1 cellular context compared by ENCODE assay signal in the genomic region with DNA sequence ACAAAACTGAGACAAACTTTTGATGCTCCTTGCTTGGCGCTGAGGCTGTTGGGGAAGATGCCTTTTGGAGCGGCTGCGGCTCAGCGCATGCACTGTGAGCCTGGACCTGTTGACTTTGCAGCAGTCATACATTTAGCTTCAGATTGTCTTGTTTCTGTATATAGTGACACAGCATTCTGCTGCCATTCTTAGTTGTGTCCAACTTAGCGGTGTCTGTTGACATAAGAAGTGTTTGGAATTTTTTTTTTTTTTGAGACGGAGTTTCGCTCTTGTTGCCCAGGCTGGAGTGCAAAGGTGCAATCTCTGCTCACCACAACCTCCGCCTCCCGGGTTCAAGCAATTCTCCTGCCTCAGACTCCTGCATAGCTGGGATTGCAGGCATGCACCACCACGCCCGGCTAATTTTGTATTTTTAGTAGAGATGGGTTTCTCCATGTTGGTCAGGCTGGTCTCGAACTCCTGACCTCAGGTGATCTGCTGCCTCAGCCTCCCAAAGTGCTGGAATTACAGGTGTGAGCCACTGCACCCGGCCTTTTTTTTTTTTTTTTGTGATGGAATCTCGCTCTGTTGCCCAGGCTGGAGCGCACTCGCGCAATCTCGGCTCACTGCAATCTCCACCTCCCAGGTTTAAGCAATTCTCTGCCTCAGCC.
A peak's percentile ranks its signal among the peaks of the same experiment; 100 is the strongest.
TF ChIP-seq lines count a peak whose summit lies in the region.
"Not testable (repeated sequence)": the region's sequence is repeated elsewhere in the genome, so short reads cannot be mapped to it uniquely, and the experiment has no call there.

No MANE protein-coding gene starts in this region.

TF ChIP-seq in HepG2, 621 proteins besides CTCF, POLR2A, EP300 and RAD21 (continued from another document and continues in another):
- TF ChIP-seq, protein P1, sequence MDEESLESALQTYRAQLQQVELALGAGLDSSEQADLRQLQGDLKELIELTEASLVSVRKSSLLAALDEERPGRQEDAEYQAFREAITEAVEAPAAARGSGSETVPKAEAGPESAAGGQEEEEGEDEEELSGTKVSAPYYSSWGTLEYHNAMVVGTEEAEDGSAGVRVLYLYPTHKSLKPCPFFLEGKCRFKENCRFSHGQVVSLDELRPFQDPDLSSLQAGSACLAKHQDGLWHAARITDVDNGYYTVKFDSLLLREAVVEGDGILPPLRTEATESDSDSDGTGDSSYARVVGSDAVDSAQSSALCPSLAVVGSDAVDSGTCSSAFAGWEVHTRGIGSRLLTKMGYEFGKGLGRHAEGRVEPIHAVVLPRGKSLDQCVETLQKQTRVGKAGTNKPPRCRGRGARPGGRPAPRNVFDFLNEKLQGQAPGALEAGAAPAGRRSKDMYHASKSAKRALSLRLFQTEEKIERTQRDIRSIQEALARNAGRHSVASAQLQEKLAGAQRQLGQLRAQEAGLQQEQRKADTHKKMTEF (CRISPR knock-in tag; IDR thresholded peaks at IDR 0.05) = peak; percentile 78
- TF ChIP-seq, protein P2, sequence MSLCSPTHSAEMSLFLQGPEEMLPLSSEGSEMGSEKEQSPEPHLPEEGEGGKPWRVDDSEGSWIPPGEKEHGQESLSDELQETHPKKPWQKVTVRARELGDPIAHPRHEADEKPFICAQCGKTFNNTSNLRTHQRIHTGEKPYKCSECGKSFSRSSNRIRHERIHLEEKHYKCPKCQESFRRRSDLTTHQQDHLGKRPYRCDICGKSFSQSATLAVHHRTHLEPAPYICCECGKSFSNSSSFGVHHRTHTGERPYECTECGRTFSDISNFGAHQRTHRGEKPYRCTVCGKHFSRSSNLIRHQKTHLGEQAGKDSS (CRISPR knock-in tag; IDR thresholded peaks at IDR 0.05; ENCODE audit: borderline replicate concordance, low read depth) = peak; percentile 91; the same call in 1 of the 2 replicates
- TF ChIP-seq, protein P3, sequence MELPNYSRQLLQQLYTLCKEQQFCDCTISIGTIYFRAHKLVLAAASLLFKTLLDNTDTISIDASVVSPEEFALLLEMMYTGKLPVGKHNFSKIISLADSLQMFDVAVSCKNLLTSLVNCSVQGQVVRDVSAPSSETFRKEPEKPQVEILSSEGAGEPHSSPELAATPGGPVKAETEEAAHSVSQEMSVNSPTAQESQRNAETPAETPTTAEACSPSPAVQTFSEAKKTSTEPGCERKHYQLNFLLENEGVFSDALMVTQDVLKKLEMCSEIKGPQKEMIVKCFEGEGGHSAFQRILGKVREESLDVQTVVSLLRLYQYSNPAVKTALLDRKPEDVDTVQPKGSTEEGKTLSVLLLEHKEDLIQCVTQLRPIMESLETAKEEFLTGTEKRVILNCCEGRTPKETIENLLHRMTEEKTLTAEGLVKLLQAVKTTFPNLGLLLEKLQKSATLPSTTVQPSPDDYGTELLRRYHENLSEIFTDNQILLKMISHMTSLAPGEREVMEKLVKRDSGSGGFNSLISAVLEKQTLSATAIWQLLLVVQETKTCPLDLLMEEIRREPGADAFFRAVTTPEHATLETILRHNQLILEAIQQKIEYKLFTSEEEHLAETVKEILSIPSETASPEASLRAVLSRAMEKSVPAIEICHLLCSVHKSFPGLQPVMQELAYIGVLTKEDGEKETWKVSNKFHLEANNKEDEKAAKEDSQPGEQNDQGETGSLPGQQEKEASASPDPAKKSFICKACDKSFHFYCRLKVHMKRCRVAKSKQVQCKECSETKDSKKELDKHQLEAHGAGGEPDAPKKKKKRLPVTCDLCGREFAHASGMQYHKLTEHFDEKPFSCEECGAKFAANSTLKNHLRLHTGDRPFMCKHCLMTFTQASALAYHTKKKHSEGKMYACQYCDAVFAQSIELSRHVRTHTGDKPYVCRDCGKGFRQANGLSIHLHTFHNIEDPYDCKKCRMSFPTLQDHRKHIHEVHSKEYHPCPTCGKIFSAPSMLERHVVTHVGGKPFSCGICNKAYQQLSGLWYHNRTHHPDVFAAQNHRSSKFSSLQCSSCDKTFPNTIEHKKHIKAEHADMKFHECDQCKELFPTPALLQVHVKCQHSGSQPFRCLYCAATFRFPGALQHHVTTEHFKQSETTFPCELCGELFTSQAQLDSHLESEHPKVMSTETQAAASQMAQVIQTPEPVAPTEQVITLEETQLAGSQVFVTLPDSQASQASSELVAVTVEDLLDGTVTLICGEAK (IDR thresholded peaks at IDR 0.05) = not testable (repeated sequence)
- TF ChIP-seq, protein P3 (CRISPR knock-in tag; IDR thresholded peaks at IDR 0.05) = peak; percentile 21; the same call in 1 of the 2 replicates
- TF ChIP-seq SMAD3 (CRISPR knock-in tag; IDR thresholded peaks at IDR 0.05) = peak; percentile 87; the same call in 1 of the 2 replicates
- TF ChIP-seq BCL6 (CRISPR knock-in tag; IDR thresholded peaks at IDR 0.05) = peak; percentile 92
- TF ChIP-seq GFI1 (CRISPR knock-in tag; IDR thresholded peaks at IDR 0.05; ENCODE audit: borderline replicate concordance) = peak; percentile 99
- peak in 1 of 2 experiments; percentile 51; a peak in 1 of 4 replicates for TF ChIP-seq NR2F1 (CRISPR knock-in tag; IDR thresholded peaks at IDR 0.05)
- TF ChIP-seq ASH2L (IDR thresholded peaks at IDR 0.05; ENCODE audit: insufficient read length, low read depth, low read length) = peak; percentile 71
- TF ChIP-seq NAIF1 (CRISPR knock-in tag; IDR thresholded peaks at IDR 0.05; ENCODE audit: borderline replicate concordance) = peak; percentile 70; the same call in 1 of the 2 replicates
- TF ChIP-seq SOX13 (IDR thresholded peaks at IDR 0.05) = peak; percentile 81
- TF ChIP-seq SOX13 (CRISPR knock-in tag; conservative IDR thresholded peaks at IDR 0.05 in 1 of 2, IDR thresholded peaks at IDR 0.05 in 1 of 2) = peak in 1 of 2 experiments; percentile 93; a peak in 2 of 4 replicates
- TF ChIP-seq, protein P4, sequence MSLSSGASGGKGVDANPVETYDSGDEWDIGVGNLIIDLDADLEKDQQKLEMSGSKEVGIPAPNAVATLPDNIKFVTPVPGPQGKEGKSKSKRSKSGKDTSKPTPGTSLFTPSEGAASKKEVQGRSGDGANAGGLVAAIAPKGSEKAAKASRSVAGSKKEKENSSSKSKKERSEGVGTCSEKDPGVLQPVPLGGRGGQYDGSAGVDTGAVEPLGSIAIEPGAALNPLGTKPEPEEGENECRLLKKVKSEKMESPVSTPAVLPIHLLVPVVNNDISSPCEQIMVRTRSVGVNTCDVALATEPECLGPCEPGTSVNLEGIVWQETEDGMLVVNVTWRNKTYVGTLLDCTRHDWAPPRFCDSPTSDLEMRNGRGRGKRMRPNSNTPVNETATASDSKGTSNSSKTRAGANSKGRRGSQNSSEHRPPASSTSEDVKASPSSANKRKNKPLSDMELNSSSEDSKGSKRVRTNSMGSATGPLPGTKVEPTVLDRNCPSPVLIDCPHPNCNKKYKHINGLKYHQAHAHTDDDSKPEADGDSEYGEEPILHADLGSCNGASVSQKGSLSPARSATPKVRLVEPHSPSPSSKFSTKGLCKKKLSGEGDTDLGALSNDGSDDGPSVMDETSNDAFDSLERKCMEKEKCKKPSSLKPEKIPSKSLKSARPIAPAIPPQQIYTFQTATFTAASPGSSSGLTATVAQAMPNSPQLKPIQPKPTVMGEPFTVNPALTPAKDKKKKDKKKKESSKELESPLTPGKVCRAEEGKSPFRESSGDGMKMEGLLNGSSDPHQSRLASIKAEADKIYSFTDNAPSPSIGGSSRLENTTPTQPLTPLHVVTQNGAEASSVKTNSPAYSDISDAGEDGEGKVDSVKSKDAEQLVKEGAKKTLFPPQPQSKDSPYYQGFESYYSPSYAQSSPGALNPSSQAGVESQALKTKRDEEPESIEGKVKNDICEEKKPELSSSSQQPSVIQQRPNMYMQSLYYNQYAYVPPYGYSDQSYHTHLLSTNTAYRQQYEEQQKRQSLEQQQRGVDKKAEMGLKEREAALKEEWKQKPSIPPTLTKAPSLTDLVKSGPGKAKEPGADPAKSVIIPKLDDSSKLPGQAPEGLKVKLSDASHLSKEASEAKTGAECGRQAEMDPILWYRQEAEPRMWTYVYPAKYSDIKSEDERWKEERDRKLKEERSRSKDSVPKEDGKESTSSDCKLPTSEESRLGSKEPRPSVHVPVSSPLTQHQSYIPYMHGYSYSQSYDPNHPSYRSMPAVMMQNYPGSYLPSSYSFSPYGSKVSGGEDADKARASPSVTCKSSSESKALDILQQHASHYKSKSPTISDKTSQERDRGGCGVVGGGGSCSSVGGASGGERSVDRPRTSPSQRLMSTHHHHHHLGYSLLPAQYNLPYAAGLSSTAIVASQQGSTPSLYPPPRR (CRISPR knock-in tag; IDR thresholded peaks at IDR 0.05; ENCODE audit: borderline replicate concordance) = peak; percentile 40; the same call in 1 of the 2 replicates
- peak; percentile 83 to 96 for TF ChIP-seq MAFK (conservative IDR thresholded peaks at IDR 0.05 in 1 of 2, IDR thresholded peaks at IDR 0.05 in 1 of 2; ENCODE audit: low read length in 2 of 2)
- TF ChIP-seq, protein P5, sequence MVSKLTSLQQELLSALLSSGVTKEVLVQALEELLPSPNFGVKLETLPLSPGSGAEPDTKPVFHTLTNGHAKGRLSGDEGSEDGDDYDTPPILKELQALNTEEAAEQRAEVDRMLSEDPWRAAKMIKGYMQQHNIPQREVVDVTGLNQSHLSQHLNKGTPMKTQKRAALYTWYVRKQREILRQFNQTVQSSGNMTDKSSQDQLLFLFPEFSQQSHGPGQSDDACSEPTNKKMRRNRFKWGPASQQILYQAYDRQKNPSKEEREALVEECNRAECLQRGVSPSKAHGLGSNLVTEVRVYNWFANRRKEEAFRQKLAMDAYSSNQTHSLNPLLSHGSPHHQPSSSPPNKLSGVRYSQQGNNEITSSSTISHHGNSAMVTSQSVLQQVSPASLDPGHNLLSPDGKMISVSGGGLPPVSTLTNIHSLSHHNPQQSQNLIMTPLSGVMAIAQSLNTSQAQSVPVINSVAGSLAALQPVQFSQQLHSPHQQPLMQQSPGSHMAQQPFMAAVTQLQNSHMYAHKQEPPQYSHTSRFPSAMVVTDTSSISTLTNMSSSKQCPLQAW (CRISPR knock-in tag; IDR thresholded peaks at IDR 0.05) = peak; percentile 55
- TF ChIP-seq MIER2 (CRISPR knock-in tag; IDR thresholded peaks at IDR 0.05) = peak; percentile 42; the same call in 1 of the 2 replicates
- TF ChIP-seq FOXK1 (CRISPR knock-in tag; IDR thresholded peaks at IDR 0.05; ENCODE audit: borderline replicate concordance, low read depth) = peak; percentile 84; the same call in 1 of the 2 replicates
- 0 out of 2 replicates have a peak, but pooled peaks have one; percentile 31 for TF ChIP-seq BHLHE40 (IDR thresholded peaks at IDR 0.05; ENCODE audit: low read length)
- TF ChIP-seq NR2F2 (IDR thresholded peaks at IDR 0.05; ENCODE audit: borderline replicate concordance, low read depth) = peak; percentile 39; the same call in 1 of the 2 replicates
- TF ChIP-seq ZNF570 (CRISPR knock-in tag; IDR thresholded peaks at IDR 0.05; ENCODE audit: borderline replicate concordance) = 0 out of 2 replicates have a peak, but pooled peaks have one; percentile 40
- peak; percentile 76; the same call in 1 of the 2 replicates for TF ChIP-seq HNF4G (IDR thresholded peaks at IDR 0.05; ENCODE audit: borderline replicate concordance, low read depth, low read length)
- peak; percentile 78; the same call in 1 of the 2 replicates for TF ChIP-seq HNF4G (CRISPR knock-in tag; IDR thresholded peaks at IDR 0.05; ENCODE audit: borderline replicate concordance, low read depth)
- peak; percentile 39; the same call in 1 of the 2 replicates for TF ChIP-seq TARDBP (CRISPR knock-in tag; IDR thresholded peaks at IDR 0.05)
- TF ChIP-seq NONO (IDR thresholded peaks at IDR 0.05) = not testable (repeated sequence)
- TF ChIP-seq NONO (CRISPR knock-in tag; conservative IDR thresholded peaks at IDR 0.05) = peak; percentile 82
- TF ChIP-seq RFXAP (CRISPR knock-in tag; IDR thresholded peaks at IDR 0.05; ENCODE audit: borderline replicate concordance) = 0 out of 2 replicates have a peak, but pooled peaks have one; percentile 47
- TF ChIP-seq ZNF589 (CRISPR knock-in tag; conservative IDR thresholded peaks at IDR 0.05) = 0 out of 2 replicates have a peak, but pooled peaks have one; percentile 66
- TF ChIP-seq POGZ (CRISPR knock-in tag; IDR thresholded peaks at IDR 0.05) = peak; percentile 37
- TF ChIP-seq, protein P6, sequence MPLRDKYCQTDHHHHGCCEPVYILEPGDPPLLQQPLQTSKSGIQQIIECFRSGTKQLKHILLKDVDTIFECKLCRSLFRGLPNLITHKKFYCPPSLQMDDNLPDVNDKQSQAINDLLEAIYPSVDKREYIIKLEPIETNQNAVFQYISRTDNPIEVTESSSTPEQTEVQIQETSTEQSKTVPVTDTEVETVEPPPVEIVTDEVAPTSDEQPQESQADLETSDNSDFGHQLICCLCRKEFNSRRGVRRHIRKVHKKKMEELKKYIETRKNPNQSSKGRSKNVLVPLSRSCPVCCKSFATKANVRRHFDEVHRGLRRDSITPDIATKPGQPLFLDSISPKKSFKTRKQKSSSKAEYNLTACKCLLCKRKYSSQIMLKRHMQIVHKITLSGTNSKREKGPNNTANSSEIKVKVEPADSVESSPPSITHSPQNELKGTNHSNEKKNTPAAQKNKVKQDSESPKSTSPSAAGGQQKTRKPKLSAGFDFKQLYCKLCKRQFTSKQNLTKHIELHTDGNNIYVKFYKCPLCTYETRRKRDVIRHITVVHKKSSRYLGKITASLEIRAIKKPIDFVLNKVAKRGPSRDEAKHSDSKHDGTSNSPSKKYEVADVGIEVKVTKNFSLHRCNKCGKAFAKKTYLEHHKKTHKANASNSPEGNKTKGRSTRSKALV (CRISPR knock-in tag; IDR thresholded peaks at IDR 0.05) = peak; percentile 56; the same call in 1 of the 2 replicates
- TF ChIP-seq, protein P7, sequence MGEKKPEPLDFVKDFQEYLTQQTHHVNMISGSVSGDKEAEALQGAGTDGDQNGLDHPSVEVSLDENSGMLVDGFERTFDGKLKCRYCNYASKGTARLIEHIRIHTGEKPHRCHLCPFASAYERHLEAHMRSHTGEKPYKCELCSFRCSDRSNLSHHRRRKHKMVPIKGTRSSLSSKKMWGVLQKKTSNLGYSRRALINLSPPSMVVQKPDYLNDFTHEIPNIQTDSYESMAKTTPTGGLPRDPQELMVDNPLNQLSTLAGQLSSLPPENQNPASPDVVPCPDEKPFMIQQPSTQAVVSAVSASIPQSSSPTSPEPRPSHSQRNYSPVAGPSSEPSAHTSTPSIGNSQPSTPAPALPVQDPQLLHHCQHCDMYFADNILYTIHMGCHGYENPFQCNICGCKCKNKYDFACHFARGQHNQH (CRISPR knock-in tag; IDR thresholded peaks at IDR 0.05) = peak; percentile 29; the same call in 1 of the 2 replicates
